9 cellular contexts compared by ENCODE assay signal in the genomic region with DNA sequence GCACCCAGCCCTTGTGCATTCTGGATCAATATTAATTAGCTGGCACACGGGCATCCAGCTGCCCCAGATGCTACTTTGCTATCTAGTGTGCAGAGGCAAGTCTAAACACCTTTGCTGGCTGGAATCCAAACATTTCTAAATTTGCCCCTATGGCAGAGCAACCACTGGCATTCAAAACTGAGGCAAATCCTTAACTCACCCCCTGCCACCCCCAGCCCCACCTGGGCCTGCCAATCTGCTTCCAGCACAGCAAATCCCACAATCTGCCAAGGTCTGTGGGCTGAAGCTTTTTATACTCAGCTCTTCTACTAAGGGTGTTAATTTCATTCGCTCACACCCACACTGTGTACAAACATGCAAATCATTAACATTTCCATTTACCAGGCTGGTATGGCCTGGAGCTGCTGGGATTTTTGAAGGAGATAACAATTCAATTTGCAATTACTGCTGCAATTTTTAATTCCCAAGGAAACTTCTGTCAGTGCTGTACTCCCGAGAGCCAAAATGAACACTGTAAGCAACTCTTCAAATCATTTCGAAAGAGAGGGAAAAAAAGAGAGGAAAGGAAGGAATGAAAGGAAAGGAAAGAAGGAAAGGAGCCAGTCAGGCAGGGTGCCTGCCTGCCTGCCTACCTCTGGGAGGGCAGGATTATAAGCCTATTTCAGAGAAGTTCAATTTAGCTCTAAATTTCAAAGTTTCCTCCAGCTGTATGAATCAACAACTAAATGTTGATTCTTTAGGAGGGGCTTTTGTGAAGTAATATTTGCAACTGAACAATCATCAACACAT. TPM values are rescaled to one million over a fixed set of nuclear protein-coding genes. Genes with fewer than 3 reads are reported as not detected.
A peak's percentile ranks its signal among the peaks of the same experiment; 100 is the strongest.
DNase-seq lines count a peak whose midpoint lies in the region; ATAC-seq lines count a peak whose summit lies in the region.
"Had no signal": no experiment of that assay in that cellular context is flagged by ENCODE, and none has a peak within 500 bp of the region (broad histone marks: within the 10 kb centered on the region; RNA-seq: fewer than 3 reads in every experiment).

No MANE protein-coding gene starts in this region.

- H3K9me3 ChIP-seq in CD4-positive, alpha-beta memory T cell (ENCODE audit: control insufficient read depth in 1 of 2, low read length in 2 of 2): no peaks in the 10 kb centered on the region
- no peaks in the 10 kb centered on the region for H3K9me3 ChIP-seq in mucosa of stomach (ENCODE audit: control insufficient read depth, low read length)

- H3K36me3 ChIP-seq in CD4-positive, alpha-beta memory T cell (ENCODE audit: insufficient read depth, low read length): no peaks in the 10 kb centered on the region
- H3K36me3 ChIP-seq in mucosa of stomach (ENCODE audit: control insufficient read depth, insufficient read depth, low read length): no peaks in the 10 kb centered on the region

- H3K4me3 ChIP-seq in CD4-positive, alpha-beta memory T cell (ENCODE audit: low read length in 2 of 2): no peak overlapping the region
- no peak overlapping the region for H3K4me3 ChIP-seq in mucosa of stomach (ENCODE audit: low read length)

- POLR2A ChIA-PET in CD4-positive, alpha-beta memory T cell (lab: Charles Lee; ENCODE audit: partially characterized antibody): interaction anchor here (0.6 to 1.7 kb wide), 9 partner anchors 12 to 39 kb away, joined by 3 to 6 read pairs (median 4); a partner anchor contains a TSS
- POLR2A ChIA-PET in activated CD8-positive, alpha-beta T cell treated with anti-CD3 and anti-CD28 coated beads, Interleukin-2, amount 10 ng/mL, durations not matched to agents 7 days and 5 days (lab: Charles Lee): no interaction called here

- DNase-seq in CD4-positive, alpha-beta memory T cell: no peak
- no peak for DNase-seq in activated T-helper 2 cell treated with anti-CD3 and anti-CD28 coated beads, Interferon-gamma antibody, Interleukin-2, Interleukin-4, amounts not matched to agents 10 μg/mL and 5 μg/mL and 100 μg/mL, durations not matched to agents 14 hours and 24 hours and 36 hours (ENCODE audit: low spot score)
- DNase-seq in superior temporal gyrus (ENCODE audit: extremely low spot score) (no peak), SK-N-DZ (ENCODE audit: low spot score) (no peak)
- DNase-seq in activated CD8-positive, alpha-beta T cell treated with anti-CD3 and anti-CD28 coated beads, Interleukin-2, amount 10 ng/mL, durations not matched to agents 7 days and 5 days: no peak
- DNase-seq: foreskin melanocyte had no signal

- peaks cover 0 to 2% (median 0%) of the 10 kb centered on the region in 8 donors for H3K9me3 Mint-ChIP-seq in CD4-positive, alpha-beta memory T cell
- H3K9me3 Mint-ChIP-seq in IgD-negative memory B cell: no peaks in the 10 kb centered on the region
- no peaks in the 10 kb centered on the region for H3K9me3 Mint-ChIP-seq in activated T-helper 2 cell treated with anti-CD3 and anti-CD28 coated beads, Interferon-gamma antibody, Interleukin-2, Interleukin-4, amounts not matched to agents 10 μg/mL and 5 μg/mL and 100 μg/mL, durations not matched to agents 14 hours and 24 hours and 36 hours
- no peaks in the 10 kb centered on the region for H3K9me3 Mint-ChIP-seq in activated CD8-positive, alpha-beta T cell treated with anti-CD3 and anti-CD28 coated beads, Interleukin-2, amount 10 ng/mL, durations not matched to agents 7 days and 5 days (ENCODE audit: insufficient read depth)

- no peaks in the 10 kb centered on the region for H3K27me3 ChIP-seq in CD4-positive, alpha-beta memory T cell (ENCODE audit: insufficient read depth, low read length)
- H3K27me3 ChIP-seq in mucosa of stomach (ENCODE audit: control insufficient read depth, insufficient read depth, low read length): no peaks in the 10 kb centered on the region

- H3K4me1 ChIP-seq in CD4-positive, alpha-beta memory T cell (ENCODE audit: insufficient read depth, low read length): peaks cover 90% of the 10 kb centered on the region
- peaks cover 69% of the 10 kb centered on the region for H3K4me1 ChIP-seq in mucosa of stomach (ENCODE audit: control insufficient read depth, insufficient read depth, low read length)

- CTCF ChIA-PET in CD4-positive, alpha-beta memory T cell (lab: Charles Lee; ENCODE audit: partially characterized antibody): interaction anchor here (1.3 to 1.6 kb wide), 2 partner anchors 23 to 29 kb away, joined by 4 read pairs; no protein-coding TSS in a partner anchor
- CTCF ChIA-PET in activated CD8-positive, alpha-beta T cell treated with anti-CD3 and anti-CD28 coated beads, Interleukin-2, amount 10 ng/mL, durations not matched to agents 7 days and 5 days (lab: Charles Lee): interaction anchor here (1.2 kb wide), 1 partner anchor 29 kb away, joined by 3 read pairs; no protein-coding TSS in a partner anchor

- intact Hi-C loops in CD4-positive, alpha-beta memory T cell (cut with micrococcal nuclease): no loop called here
- intact Hi-C loops in activated T-helper 2 cell treated with anti-CD3 and anti-CD28 coated beads, Interferon-gamma antibody, Interleukin-2, Interleukin-4, amounts not matched to agents 10 μg/mL and 5 μg/mL and 100 μg/mL, durations not matched to agents 14 hours and 24 hours and 36 hours (cut with micrococcal nuclease): no loop called here

- peaks cover 6 to 12% of the 10 kb centered on the region in 2 donors for H3K36me3 Mint-ChIP-seq in CD4-positive, alpha-beta memory T cell
- peaks cover 6% of the 10 kb centered on the region for H3K36me3 Mint-ChIP-seq in IgD-negative memory B cell
- peaks cover 34% of the 10 kb centered on the region for H3K36me3 Mint-ChIP-seq in activated T-helper 2 cell treated with anti-CD3 and anti-CD28 coated beads, Interferon-gamma antibody, Interleukin-2, Interleukin-4, amounts not matched to agents 10 μg/mL and 5 μg/mL and 100 μg/mL, durations not matched to agents 14 hours and 24 hours and 36 hours (ENCODE audit: low read depth)
- H3K36me3 Mint-ChIP-seq in activated CD8-positive, alpha-beta T cell treated with anti-CD3 and anti-CD28 coated beads, Interleukin-2, amount 10 ng/mL, durations not matched to agents 7 days and 5 days (ENCODE audit: low read depth): peaks cover 23% of the 10 kb centered on the region

- peak overlapping the region; percentile 11 for H3K9ac ChIP-seq in mucosa of stomach (ENCODE audit: low read length)

- peak overlapping the region in 4 of 8 donors; percentile 12 to 46 (median 34) for H3K4me3 Mint-ChIP-seq in CD4-positive, alpha-beta memory T cell
- H3K4me3 Mint-ChIP-seq in IgD-negative memory B cell: peak overlapping the region in 3 of 4 donors; percentile 52 to 81 (median 69)
- H3K4me3 Mint-ChIP-seq in activated T-helper 2 cell treated with anti-CD3 and anti-CD28 coated beads, Interferon-gamma antibody, Interleukin-2, Interleukin-4, amounts not matched to agents 10 μg/mL and 5 μg/mL and 100 μg/mL, durations not matched to agents 14 hours and 24 hours and 36 hours (ENCODE audit: low read depth): no peak overlapping the region
- H3K4me3 Mint-ChIP-seq in activated CD8-positive, alpha-beta T cell treated with anti-CD3 and anti-CD28 coated beads, Interleukin-2, amount 10 ng/mL, durations not matched to agents 7 days and 5 days: no peak overlapping the region

- H3K4me1 Mint-ChIP-seq in CD4-positive, alpha-beta memory T cell: peaks cover 68 to 99% (median 84%) of the 10 kb centered on the region in 4 donors
- peaks cover 64 to 81% (median 71%) of the 10 kb centered on the region in 3 donors for H3K4me1 Mint-ChIP-seq in IgD-negative memory B cell
- H3K4me1 Mint-ChIP-seq in activated T-helper 2 cell treated with anti-CD3 and anti-CD28 coated beads, Interferon-gamma antibody, Interleukin-2, Interleukin-4, amounts not matched to agents 10 μg/mL and 5 μg/mL and 100 μg/mL, durations not matched to agents 14 hours and 24 hours and 36 hours (ENCODE audit: low read depth): peaks cover 71% of the 10 kb centered on the region
- peaks cover 61% of the 10 kb centered on the region for H3K4me1 Mint-ChIP-seq in activated CD8-positive, alpha-beta T cell treated with anti-CD3 and anti-CD28 coated beads, Interleukin-2, amount 10 ng/mL, durations not matched to agents 7 days and 5 days (ENCODE audit: low read depth)

- H3K27me3 Mint-ChIP-seq in CD4-positive, alpha-beta memory T cell: no peaks in the 10 kb centered on the region
- H3K27me3 Mint-ChIP-seq in IgD-negative memory B cell: no peaks in the 10 kb centered on the region
- H3K27me3 Mint-ChIP-seq in activated T-helper 2 cell treated with anti-CD3 and anti-CD28 coated beads, Interferon-gamma antibody, Interleukin-2, Interleukin-4, amounts not matched to agents 10 μg/mL and 5 μg/mL and 100 μg/mL, durations not matched to agents 14 hours and 24 hours and 36 hours (ENCODE audit: low read depth): no peaks in the 10 kb centered on the region
- H3K27me3 Mint-ChIP-seq in activated CD8-positive, alpha-beta T cell treated with anti-CD3 and anti-CD28 coated beads, Interleukin-2, amount 10 ng/mL, durations not matched to agents 7 days and 5 days (ENCODE audit: low read depth): no peaks in the 10 kb centered on the region

- ATAC-seq in GM21737 (IDR thresholded peaks at IDR 0.05; ENCODE audit: unreplicated experiment): no peak
- ATAC-seq in activated CD8-positive, alpha-beta T cell treated with anti-CD3 and anti-CD28 coated beads, Interleukin-2, amount 10 ng/mL, durations not matched to agents 7 days and 5 days: no peak

- no peak overlapping the region for H3K27ac ChIP-seq in CD4-positive, alpha-beta memory T cell (ENCODE audit: low read depth, low read length)

- peak overlapping the region in 5 of 7 donors; percentile 1 to 86 (median 81) for H3K27ac Mint-ChIP-seq in CD4-positive, alpha-beta memory T cell
- no peak overlapping the region for H3K27ac Mint-ChIP-seq in IgD-negative memory B cell
- H3K27ac Mint-ChIP-seq in activated T-helper 2 cell treated with anti-CD3 and anti-CD28 coated beads, Interferon-gamma antibody, Interleukin-2, Interleukin-4, amounts not matched to agents 10 μg/mL and 5 μg/mL and 100 μg/mL, durations not matched to agents 14 hours and 24 hours and 36 hours: peak overlapping the region; percentile 57
- H3K27ac Mint-ChIP-seq in activated CD8-positive, alpha-beta T cell treated with anti-CD3 and anti-CD28 coated beads, Interleukin-2, amount 10 ng/mL, durations not matched to agents 7 days and 5 days: no peak overlapping the region

RNA-seq across cellular contexts. Expression of a gene that starts 35.5 kb away (rescaled TPM):
- total RNA-seq in CD4-positive, alpha-beta memory T cell: 100 to 1,000 TPM; 129 to 149 TPM
- polyA plus RNA-seq in CD4-positive, alpha-beta memory T cell: 10 to 100 TPM in 1 of 2 donors, 1 to 10 TPM in 1; 1.5 to 23.0 TPM
- polyA plus RNA-seq in IgD-negative memory B cell: 40.8 TPM
- total RNA-seq in activated T-helper 2 cell treated with anti-CD3 and anti-CD28 coated beads, Interferon-gamma antibody, Interleukin-2, Interleukin-4, amounts not matched to agents 10 μg/mL and 5 μg/mL and 100 μg/mL, durations not matched to agents 14 hours and 24 hours and 36 hours: 133 and 136 TPM in 2 replicates
- total RNA-seq in activated CD8-positive, alpha-beta T cell treated with anti-CD3 and anti-CD28 coated beads, Interleukin-2, amount 10 ng/mL, durations not matched to agents 7 days and 5 days: 100 to 1,000 TPM; 128 TPM
- 22.1 and 24.4 TPM in 2 replicates for polyA plus RNA-seq in SK-N-DZ (2014; cell fraction: cytosol; rRNA removed)
- 14.7 and 19.5 TPM in 2 replicates for polyA plus RNA-seq in SK-N-DZ (2014; cell fraction: nucleus; rRNA removed)

Comparison
In these comparisons a context has a peak if more than half of its experiments do, and no peak if none do; other contexts are left out.
1. H3K27ac Mint-ChIP-seq: peak in CD4-positive, alpha-beta memory T cell (5 of 7) and activated T-helper 2 cell treated with anti-CD3 and anti-CD28 coated beads, Interferon-gamma antibody, Interleukin-2, Interleukin-4, amounts not matched to agents 10 μg/mL and 5 μg/mL and 100 μg/mL, durations not matched to agents 14 hours and 24 hours and 36 hours (single experiment); none in IgD-negative memory B cell (0 of 3) and activated CD8-positive, alpha-beta T cell treated with anti-CD3 and anti-CD28 coated beads, Interleukin-2, amount 10 ng/mL, durations not matched to agents 7 days and 5 days (single experiment).
2. H3K4me3 Mint-ChIP-seq: peak in IgD-negative memory B cell (3 of 4); none in activated T-helper 2 cell treated with anti-CD3 and anti-CD28 coated beads, Interferon-gamma antibody, Interleukin-2, Interleukin-4, amounts not matched to agents 10 μg/mL and 5 μg/mL and 100 μg/mL, durations not matched to agents 14 hours and 24 hours and 36 hours (single experiment) and activated CD8-positive, alpha-beta T cell treated with anti-CD3 and anti-CD28 coated beads, Interleukin-2, amount 10 ng/mL, durations not matched to agents 7 days and 5 days (single experiment).